Comparison of ENCODE assay signal across 10 cellular contexts in the genomic region with DNA sequence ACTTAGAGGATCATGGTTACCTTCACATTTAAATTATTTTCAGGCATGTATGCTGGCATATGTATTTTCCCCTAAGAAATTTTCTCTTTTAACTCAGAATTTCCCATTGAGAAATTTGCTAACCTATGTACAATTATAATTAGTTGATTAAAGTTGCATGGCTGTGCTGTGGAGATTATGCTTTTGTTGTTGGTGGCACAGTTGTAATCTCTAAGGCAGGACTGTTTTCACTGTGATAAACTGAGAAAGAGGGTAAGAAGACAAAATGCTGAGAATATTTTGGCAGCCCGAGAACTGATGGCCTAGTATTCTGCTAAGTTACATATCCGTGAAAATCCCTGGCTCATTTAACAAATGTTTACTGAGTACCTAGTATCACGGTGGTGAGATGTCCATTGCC. TPM values are rescaled to one million over a fixed set of nuclear protein-coding genes. Genes with fewer than 3 reads are reported as not detected.
A peak's percentile ranks its signal among the peaks of the same experiment; 100 is the strongest.
DNase-seq lines count a peak whose midpoint lies in the region; ATAC-seq, FAIRE-seq and TF ChIP-seq lines count a peak whose summit lies in the region.
"Had no signal": no experiment of that assay in that cellular context is flagged by ENCODE, and none has a peak within 500 bp of the region (broad histone marks: within the 10 kb centered on the region; RNA-seq: fewer than 3 reads in every experiment).

No MANE protein-coding gene starts in this region.

- peaks cover 36% of the 10 kb centered on the region for H3K4me1 ChIP-seq in HepG2 (ENCODE audit: insufficient read depth, low read length)
- peaks cover 0 to 13% (median 5%) of the 10 kb centered on the region in 4 donors for H3K4me1 ChIP-seq in right lobe of liver
- peaks cover 3% of the 10 kb centered on the region for H3K4me1 ChIP-seq in iPS-15b (ENCODE audit: control insufficient read depth, insufficient read depth, low read length)
- peaks cover 0 to 7% of the 10 kb centered on the region in 2 donors for H3K4me1 ChIP-seq in uterus

- H3K36me3 Mint-ChIP-seq in WTC11, result peaks cover 4% of the 10 kb centered on the region

- no peaks in the 10 kb centered on the region; a peak in 1 of 5 replicates for H3K27me3 ChIP-seq in HepG2 (ENCODE audit: control insufficient read depth in 1 of 2, insufficient read depth in 2 of 2, low read length in 2 of 2)
- no peaks in the 10 kb centered on the region for H3K27me3 ChIP-seq in right lobe of liver
- H3K27me3 ChIP-seq in iPS-15b (ENCODE audit: control insufficient read depth, insufficient read depth, low read length), result no peaks in the 10 kb centered on the region
- no peaks in the 10 kb centered on the region for H3K27me3 ChIP-seq in uterus

- no peak for TF ChIP-seq RAD21 in HepG2 (CRISPR knock-in tag; IDR thresholded peaks at IDR 0.05)

- H3K27ac Mint-ChIP-seq in WTC11, result no peak overlapping the region

- no peak overlapping the region for H3K9ac ChIP-seq in HepG2 (ENCODE audit: insufficient read depth, low read depth, low read length)
- H3K9ac ChIP-seq in iPS-15b (ENCODE audit: low read depth, low read length), result no peak overlapping the region

- H3K9me3 ChIP-seq in HepG2 (ENCODE audit: low read length), result no peaks in the 10 kb centered on the region
- H3K9me3 ChIP-seq in right lobe of liver, result no peaks in the 10 kb centered on the region
- H3K9me3 ChIP-seq in iPS-15b (ENCODE audit: control insufficient read depth, insufficient read depth, low read length), result no peaks in the 10 kb centered on the region
- no peaks in the 10 kb centered on the region for H3K9me3 ChIP-seq in uterus

- in situ Hi-C loops in HepG2 (cut with HindIII; ENCODE audit: extremely low pct_ligation_motif_present, low pct_unique_long_range_greater_than_20kb), result loop anchor here (10.0 kb wide), 1 partner anchor 187 kb away; no protein-coding TSS in a partner anchor

- DNase-seq in HepG2 (ENCODE audit: low spot score) (no peak), right lobe of liver (no peak), WTC11 (ENCODE audit: low spot score) (no peak), uterus (no peak), NCI-H2196 treated with DMSO at 0.1 percent for 48 hours (lab: John Stamatoyannopoulos, UW; ENCODE audit: unreplicated experiment) (no peak)
- DNase-seq: central memory CD4-positive, alpha-beta T cell had no signal

- POLR2A ChIA-PET in HepG2 (lab: Yijun Ruan, JAX) (no interaction called here), WTC11 (lab: Charles Lee) (no interaction called here)

- intact Hi-C loops in HepG2 (cut with micrococcal nuclease; ENCODE audit: unreplicated experiment), result loop anchor here (2.0 to 5.0 kb wide), 4 partner anchors 141 to 399 kb away; a partner anchor contains a TSS
- intact Hi-C loops in right lobe of liver (cut with DNase I), result no loop called here
- intact Hi-C loops in uterus (cut with DNase I; ENCODE audit: low total_unique reads), result no loop called here

- no peak for FAIRE-seq in HepG2 (lab: Jason Lieb, UNC)
- FAIRE-seq: H54 had no signal

- H3K27me3 Mint-ChIP-seq in WTC11 (ENCODE audit: low read depth), result no peaks in the 10 kb centered on the region

- H3K36me3 ChIP-seq in HepG2 (replicated peaks in 1 of 2; ENCODE audit: control insufficient read depth in 1 of 2, insufficient read depth in 2 of 2, low read length in 2 of 2) (peaks cover 0 to 1% of the 10 kb centered on the region in 2 experiments; a peak in 2 of 5 replicates), right lobe of liver (no peaks in the 10 kb centered on the region), iPS-15b (ENCODE audit: control insufficient read depth, insufficient read depth, low read length) (no peaks in the 10 kb centered on the region), uterus (no peaks in the 10 kb centered on the region)

- 64% methylated on average over 3 of the region's 3 CpGs for WGBS in HepG2 (ENCODE audit: low lambda C conversion rate)
- WGBS in right lobe of liver (ENCODE audit: insufficient coverage, low coverage, low lambda C conversion rate, missing lambda C conversion rate), result 57% methylated on average over 3 of the region's 3 CpGs

- TF ChIP-seq POLR2A in HepG2 (IDR thresholded peaks at IDR 0.05; ENCODE audit: insufficient read depth in 1 of 2, low read depth in 2 of 2, low read length in 2 of 2) (no peak), right lobe of liver (IDR thresholded peaks at IDR 0.05) (no peak), uterus (IDR thresholded peaks at IDR 0.05) (no peak)

- TF ChIP-seq EP300 in HepG2 (IDR thresholded peaks at IDR 0.05; ENCODE audit: low read depth in 2 of 2, low read length in 2 of 2) (no peak), HepG2 (CRISPR knock-in tag; IDR thresholded peaks at IDR 0.05; ENCODE audit: borderline replicate concordance) (no peak)

- H3K4me3 ChIP-seq in HepG2 (replicated peaks in 1 of 3; ENCODE audit: insufficient read depth in 1 of 3, low read depth in 2 of 3, low read length in 3 of 3) (peak overlapping the region; percentile 4 to 76 (median 59); a peak in 3 of 6 replicates), right lobe of liver (no peak overlapping the region), iPS-15b (ENCODE audit: low read depth, low read length) (peak overlapping the region; percentile 78), uterus (no peak overlapping the region)

- H3K4me1 Mint-ChIP-seq in WTC11, result peaks cover 40% of the 10 kb centered on the region

- no peak overlapping the region for H2AFZ ChIP-seq in HepG2 (ENCODE audit: low read length)

- H4K20me1 ChIP-seq in HepG2 (ENCODE audit: insufficient read depth, low read length), result no peaks in the 10 kb centered on the region

- TSS peak; percentile 52 for BruUV-seq in HepG2 (replicated peaks; lab: Mats Ljungman, UMichigan)

- no peaks in the 10 kb centered on the region for H3K9me3 Mint-ChIP-seq in WTC11

- H3K79me2 ChIP-seq in HepG2 (ENCODE audit: insufficient read depth, low read length), result peaks cover 16% of the 10 kb centered on the region

- CTCF ChIA-PET in HepG2 (lab: Yijun Ruan, JAX; ENCODE audit: low intra/inter-chr PET ratio, low total read pairs) (no interaction called here), WTC11 (lab: Charles Lee) (no interaction called here)

- H3K4me2 ChIP-seq in HepG2 (ENCODE audit: low read depth, low read length), result peak overlapping the region; percentile 76

- peak overlapping the region; percentile 58 for H3K4me3 Mint-ChIP-seq in WTC11

- H3K27ac ChIP-seq in HepG2 (ENCODE audit: extremely low read length, insufficient read depth, low read length) (peak overlapping the region; percentile 92), right lobe of liver (no peak overlapping the region), uterus (peak overlapping the region; percentile 96 to 99)

- no peak for ATAC-seq in HepG2
- no peak for ATAC-seq in right lobe of liver
- ATAC-seq in WTC11, result no peak
- ATAC-seq in HG03520 (IDR thresholded peaks at IDR 0.05; ENCODE audit: unreplicated experiment), result no peak
- no peak for ATAC-seq in GM18520 (IDR thresholded peaks at IDR 0.05; ENCODE audit: unreplicated experiment)

- TF ChIP-seq CTCF in HepG2 (CRISPR knock-in tag; IDR thresholded peaks at IDR 0.05) (no peak), right lobe of liver (IDR thresholded peaks at IDR 0.05) (no peak), WTC11 (IDR thresholded peaks at IDR 0.05) (no peak), uterus (IDR thresholded peaks at IDR 0.05) (no peak)

TF ChIP-seq in HepG2, 621 proteins besides CTCF, POLR2A, EP300 and RAD21 (continues in another document):
- TF ChIP-seq PHF8 (CRISPR knock-in tag; IDR thresholded peaks at IDR 0.05) (no peak), ETV5 (CRISPR knock-in tag; IDR thresholded peaks at IDR 0.05; ENCODE audit: borderline replicate concordance) (no peak)

TF ChIP-seq in WTC11, 78 proteins besides CTCF, POLR2A, EP300 and RAD21:
- TF ChIP-seq OVOL2 (CRISPR knock-in tag; IDR thresholded peaks at IDR 0.05; ENCODE audit: borderline replicate concordance) (no peak), ETV6 (CRISPR knock-in tag; IDR thresholded peaks at IDR 0.05) (no peak), FOXP1 (CRISPR knock-in tag; IDR thresholded peaks at IDR 0.05; ENCODE audit: borderline replicate concordance) (no peak)
TF ChIP-seq in WTC11: peak in this region for 0.

RNA-seq across cellular contexts. Expression of a gene that starts 1.4 kb away (rescaled TPM):
- 29.1 and 41.1 TPM in 2 replicates for total RNA-seq in HepG2 (2016; rRNA removed; fragmentation: Illumina TruSeq; extraction: Trizol)
- total RNA-seq in HepG2 (2016; cell fraction: cytosol; rRNA removed; fragmentation: Illumina TruSeq; extraction: Trizol; ENCODE audit: low read depth), result 13.1 and 15.0 TPM in 2 replicates
- 27.4 and 42.5 TPM in 2 replicates for total RNA-seq in HepG2 (2016; cell fraction: insoluble cytoplasmic fraction; rRNA removed; fragmentation: Illumina TruSeq; extraction: Trizol)
- 17.7 and 19.7 TPM in 2 replicates for total RNA-seq in HepG2 (2016; cell fraction: membrane; rRNA removed; fragmentation: Illumina TruSeq; extraction: Trizol)
- total RNA-seq in HepG2 (2016; cell fraction: nucleus; rRNA removed; fragmentation: Illumina TruSeq; extraction: Trizol), result 20.0 and 23.2 TPM in 2 replicates
- 9.3 and 13.3 TPM in 2 replicates for polyA plus RNA-seq in HepG2 (2011; rRNA removed)
- polyA plus RNA-seq in HepG2 (2011; cell fraction: cytosol; rRNA removed), result 6.5 and 7.7 TPM in 2 replicates
- polyA plus RNA-seq in HepG2 (2011; cell fraction: nucleus; rRNA removed), result 7.7 and 9.2 TPM in 2 replicates
- polyA plus RNA-seq in HepG2 (2012), result 15.3 and 17.4 TPM in 2 replicates
- 4.8 and 5.4 TPM in 2 replicates for polyA plus RNA-seq in HepG2 (2016; cell fraction: cytosol; fragmentation: Illumina TruSeq; extraction: Trizol; ENCODE audit: low read depth)
- 37.9 and 42.5 TPM in 2 replicates for polyA plus RNA-seq in HepG2 (2016; cell fraction: insoluble cytoplasmic fraction; fragmentation: Illumina TruSeq; extraction: Trizol; ENCODE audit: low read depth)
- polyA plus RNA-seq in HepG2 (2016; cell fraction: membrane; fragmentation: Illumina TruSeq; extraction: Trizol; ENCODE audit: low read depth), result 10.1 and 10.3 TPM in 2 replicates
- 20.3 and 22.6 TPM in 2 replicates for polyA plus RNA-seq in HepG2 (2016; cell fraction: nucleus; fragmentation: Illumina TruSeq; extraction: Trizol; ENCODE audit: insufficient read depth, low read depth)
- 4.8 and 9.4 TPM in 2 replicates for polyA minus RNA-seq in HepG2 (2011; rRNA and poly(A)+ RNA removed; ENCODE audit: low replicate concordance)
- 11.0 and 11.4 TPM in 2 replicates for polyA minus RNA-seq in HepG2 (2011; cell fraction: cytosol; rRNA and poly(A)+ RNA removed)
- 26.7 and 30.0 TPM in 2 replicates for polyA minus RNA-seq in HepG2 (2011; cell fraction: nucleus; rRNA and poly(A)+ RNA removed)
- 10 to 100 TPM in 3 of 6 experiments, 1 to 10 TPM in 3; 7.7 to 13.0 (median 10.2) TPM for total RNA-seq in right lobe of liver
- total RNA-seq in WTC11 (2021), result 20.1 to 21.0 TPM (median 20.4 TPM) in 3 replicates
- 10 to 100 TPM; 17.1 to 30.3 (median 25.7) TPM for total RNA-seq in uterus

Comparison
In these comparisons a context has a peak if more than half of its experiments do, and no peak if none do; other contexts are left out.
1. H3K27ac ChIP-seq: peak in HepG2 (single experiment) and uterus (2 of 2); none in right lobe of liver (0 of 3).
2. H3K4me3 ChIP-seq: peak in HepG2 (3 of 3) and iPS-15b (single experiment); none in right lobe of liver (0 of 3) and uterus (0 of 2).